1 cellular context compared by ENCODE assay signal in the genomic region with DNA sequence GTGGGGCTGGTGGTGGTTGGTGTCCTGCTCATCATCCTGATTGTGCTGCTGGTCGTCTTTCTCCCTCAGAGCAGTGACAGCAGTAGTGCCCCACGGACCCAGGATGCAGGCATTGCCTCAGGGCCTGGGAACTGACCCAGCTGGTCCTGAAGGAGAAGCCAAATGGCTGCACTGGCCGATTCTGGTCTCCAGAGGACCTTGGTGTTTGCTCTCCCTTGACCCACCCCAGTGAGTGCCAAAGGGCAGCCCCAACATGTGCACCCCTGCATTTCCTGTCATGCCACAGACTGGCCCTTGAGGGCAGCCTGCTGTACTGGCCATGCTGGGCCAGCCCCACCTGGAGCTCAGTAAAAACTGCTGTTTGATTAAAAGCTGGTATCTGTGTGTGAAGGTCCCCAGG.
TF ChIP-seq lines count a peak whose summit lies in the region.

No MANE protein-coding gene starts in this region.

TF ChIP-seq in HepG2, 621 proteins besides CTCF, POLR2A, EP300 and RAD21 (continued from another document and continues in another):
- TF ChIP-seq, protein P1, sequence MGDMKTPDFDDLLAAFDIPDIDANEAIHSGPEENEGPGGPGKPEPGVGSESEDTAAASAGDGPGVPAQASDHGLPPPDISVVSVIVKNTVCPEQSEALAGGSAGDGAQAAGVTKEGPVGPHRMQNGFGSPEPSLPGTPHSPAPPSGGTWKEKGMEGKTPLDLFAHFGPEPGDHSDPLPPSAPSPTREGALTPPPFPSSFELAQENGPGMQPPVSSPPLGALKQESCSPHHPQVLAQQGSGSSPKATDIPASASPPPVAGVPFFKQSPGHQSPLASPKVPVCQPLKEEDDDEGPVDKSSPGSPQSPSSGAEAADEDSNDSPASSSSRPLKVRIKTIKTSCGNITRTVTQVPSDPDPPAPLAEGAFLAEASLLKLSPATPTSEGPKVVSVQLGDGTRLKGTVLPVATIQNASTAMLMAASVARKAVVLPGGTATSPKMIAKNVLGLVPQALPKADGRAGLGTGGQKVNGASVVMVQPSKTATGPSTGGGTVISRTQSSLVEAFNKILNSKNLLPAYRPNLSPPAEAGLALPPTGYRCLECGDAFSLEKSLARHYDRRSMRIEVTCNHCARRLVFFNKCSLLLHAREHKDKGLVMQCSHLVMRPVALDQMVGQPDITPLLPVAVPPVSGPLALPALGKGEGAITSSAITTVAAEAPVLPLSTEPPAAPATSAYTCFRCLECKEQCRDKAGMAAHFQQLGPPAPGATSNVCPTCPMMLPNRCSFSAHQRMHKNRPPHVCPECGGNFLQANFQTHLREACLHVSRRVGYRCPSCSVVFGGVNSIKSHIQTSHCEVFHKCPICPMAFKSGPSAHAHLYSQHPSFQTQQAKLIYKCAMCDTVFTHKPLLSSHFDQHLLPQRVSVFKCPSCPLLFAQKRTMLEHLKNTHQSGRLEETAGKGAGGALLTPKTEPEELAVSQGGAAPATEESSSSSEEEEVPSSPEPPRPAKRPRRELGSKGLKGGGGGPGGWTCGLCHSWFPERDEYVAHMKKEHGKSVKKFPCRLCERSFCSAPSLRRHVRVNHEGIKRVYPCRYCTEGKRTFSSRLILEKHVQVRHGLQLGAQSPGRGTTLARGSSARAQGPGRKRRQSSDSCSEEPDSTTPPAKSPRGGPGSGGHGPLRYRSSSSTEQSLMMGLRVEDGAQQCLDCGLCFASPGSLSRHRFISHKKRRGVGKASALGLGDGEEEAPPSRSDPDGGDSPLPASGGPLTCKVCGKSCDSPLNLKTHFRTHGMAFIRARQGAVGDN (CRISPR knock-in tag; IDR thresholded peaks at IDR 0.05) = peak; percentile 81
- TF ChIP-seq CREM (IDR thresholded peaks at IDR 0.05) (no peak), CREM (CRISPR knock-in tag; IDR thresholded peaks at IDR 0.05) (no peak), BCL6 (CRISPR knock-in tag; IDR thresholded peaks at IDR 0.05) (no peak), NFAT5 (CRISPR knock-in tag; IDR thresholded peaks at IDR 0.05) (no peak), SP1 (IDR thresholded peaks at IDR 0.05) (no peak), SP1 (CRISPR knock-in tag; IDR thresholded peaks at IDR 0.05) (no peak), ZNF570 (CRISPR knock-in tag; IDR thresholded peaks at IDR 0.05; ENCODE audit: borderline replicate concordance) (no peak), KLF6 (CRISPR knock-in tag; IDR thresholded peaks at IDR 0.05) (no peak), ZNF292 (CRISPR knock-in tag; IDR thresholded peaks at IDR 0.05; ENCODE audit: borderline replicate concordance, low read depth) (peak; percentile 55; the same call in 1 of the 2 replicates), ZNF530 (CRISPR knock-in tag; IDR thresholded peaks at IDR 0.05; ENCODE audit: low read depth) (no peak), HMGA1 (CRISPR knock-in tag; conservative IDR thresholded peaks at IDR 0.05) (no peak), RXRA (CRISPR knock-in tag; IDR thresholded peaks at IDR 0.05) (peak; percentile 82), CBX5 (CRISPR knock-in tag; IDR thresholded peaks at IDR 0.05; ENCODE audit: borderline replicate concordance) (no peak), FOXJ3 (CRISPR knock-in tag; IDR thresholded peaks at IDR 0.05; ENCODE audit: borderline replicate concordance) (no peak), RELA (CRISPR knock-in tag; IDR thresholded peaks at IDR 0.05) (no peak), ZNF749 (CRISPR knock-in tag; IDR thresholded peaks at IDR 0.05; ENCODE audit: borderline replicate concordance) (no peak), HDAC1 (CRISPR knock-in tag; IDR thresholded peaks at IDR 0.05) (no peak), ZSCAN12 (CRISPR knock-in tag; IDR thresholded peaks at IDR 0.05) (no peak), ZNF513 (CRISPR knock-in tag; conservative IDR thresholded peaks at IDR 0.05) (no peak), SAP130 (CRISPR knock-in tag; IDR thresholded peaks at IDR 0.05; ENCODE audit: low read depth) (peak; percentile 70), BRD4 (CRISPR knock-in tag; IDR thresholded peaks at IDR 0.05) (peak; percentile 65), TBX3 (IDR thresholded peaks at IDR 0.05; ENCODE audit: borderline replicate concordance) (no peak), MYC (CRISPR knock-in tag; IDR thresholded peaks at IDR 0.05; ENCODE audit: borderline replicate concordance) (peak; percentile 69; the same call in 1 of the 2 replicates), ZNF550 (CRISPR knock-in tag; IDR thresholded peaks at IDR 0.05; ENCODE audit: borderline replicate concordance) (no peak), ZFP36 (IDR thresholded peaks at IDR 0.05; ENCODE audit: borderline replicate concordance, low read depth, low read length, partially characterized antibody) (no peak), PHF21A (CRISPR knock-in tag; IDR thresholded peaks at IDR 0.05) (0 out of 2 replicates have a peak, but pooled peaks have one; percentile 22), HNF4A (CRISPR knock-in tag; IDR thresholded peaks at IDR 0.05) (peak; percentile 85), SRY (CRISPR knock-in tag; IDR thresholded peaks at IDR 0.05) (no peak), JUNB (CRISPR knock-in tag; IDR thresholded peaks at IDR 0.05; ENCODE audit: borderline replicate concordance) (no peak), ARNT (IDR thresholded peaks at IDR 0.05) (no peak), ZNF746 (CRISPR knock-in tag; IDR thresholded peaks at IDR 0.05) (no peak), SKIL (CRISPR knock-in tag; IDR thresholded peaks at IDR 0.05; ENCODE audit: borderline replicate concordance) (peak; percentile 40; the same call in 1 of the 2 replicates), NFE2L1 (CRISPR knock-in tag; IDR thresholded peaks at IDR 0.05; ENCODE audit: borderline replicate concordance) (0 out of 2 replicates have a peak, but pooled peaks have one; percentile 26), ZNF205 (CRISPR knock-in tag; IDR thresholded peaks at IDR 0.05) (no peak), NR0B2 (CRISPR knock-in tag; IDR thresholded peaks at IDR 0.05) (no peak), KAT8 (CRISPR knock-in tag; IDR thresholded peaks at IDR 0.05) (0 out of 2 replicates have a peak, but pooled peaks have one; percentile 13), SMYD3 (CRISPR knock-in tag; IDR thresholded peaks at IDR 0.05) (no peak), ZNF431 (CRISPR knock-in tag; IDR thresholded peaks at IDR 0.05; ENCODE audit: borderline replicate concordance, low read depth) (no peak), TCF7 (IDR thresholded peaks at IDR 0.05; ENCODE audit: low read depth) (no peak), DRAP1 (CRISPR knock-in tag; IDR thresholded peaks at IDR 0.05) (no peak), WIZ (CRISPR knock-in tag; IDR thresholded peaks at IDR 0.05) (no peak), CENPX (CRISPR knock-in tag; IDR thresholded peaks at IDR 0.05) (no peak), ZFP37 (CRISPR knock-in tag; IDR thresholded peaks at IDR 0.05; ENCODE audit: borderline replicate concordance) (no peak), SRSF9 (IDR thresholded peaks at IDR 0.05; ENCODE audit: borderline replicate concordance, insufficient read depth, low read depth, low read length, poor library complexity, severe bottlenecking) (no peak)
- TF ChIP-seq, protein P2, sequence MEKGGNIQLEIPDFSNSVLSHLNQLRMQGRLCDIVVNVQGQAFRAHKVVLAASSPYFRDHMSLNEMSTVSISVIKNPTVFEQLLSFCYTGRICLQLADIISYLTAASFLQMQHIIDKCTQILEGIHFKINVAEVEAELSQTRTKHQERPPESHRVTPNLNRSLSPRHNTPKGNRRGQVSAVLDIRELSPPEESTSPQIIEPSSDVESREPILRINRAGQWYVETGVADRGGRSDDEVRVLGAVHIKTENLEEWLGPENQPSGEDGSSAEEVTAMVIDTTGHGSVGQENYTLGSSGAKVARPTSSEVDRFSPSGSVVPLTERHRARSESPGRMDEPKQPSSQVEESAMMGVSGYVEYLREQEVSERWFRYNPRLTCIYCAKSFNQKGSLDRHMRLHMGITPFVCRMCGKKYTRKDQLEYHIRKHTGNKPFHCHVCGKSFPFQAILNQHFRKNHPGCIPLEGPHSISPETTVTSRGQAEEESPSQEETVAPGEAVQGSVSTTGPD (CRISPR knock-in tag; IDR thresholded peaks at IDR 0.05) = 0 out of 2 replicates have a peak, but pooled peaks have one; percentile 49
- TF ChIP-seq, protein P3, sequence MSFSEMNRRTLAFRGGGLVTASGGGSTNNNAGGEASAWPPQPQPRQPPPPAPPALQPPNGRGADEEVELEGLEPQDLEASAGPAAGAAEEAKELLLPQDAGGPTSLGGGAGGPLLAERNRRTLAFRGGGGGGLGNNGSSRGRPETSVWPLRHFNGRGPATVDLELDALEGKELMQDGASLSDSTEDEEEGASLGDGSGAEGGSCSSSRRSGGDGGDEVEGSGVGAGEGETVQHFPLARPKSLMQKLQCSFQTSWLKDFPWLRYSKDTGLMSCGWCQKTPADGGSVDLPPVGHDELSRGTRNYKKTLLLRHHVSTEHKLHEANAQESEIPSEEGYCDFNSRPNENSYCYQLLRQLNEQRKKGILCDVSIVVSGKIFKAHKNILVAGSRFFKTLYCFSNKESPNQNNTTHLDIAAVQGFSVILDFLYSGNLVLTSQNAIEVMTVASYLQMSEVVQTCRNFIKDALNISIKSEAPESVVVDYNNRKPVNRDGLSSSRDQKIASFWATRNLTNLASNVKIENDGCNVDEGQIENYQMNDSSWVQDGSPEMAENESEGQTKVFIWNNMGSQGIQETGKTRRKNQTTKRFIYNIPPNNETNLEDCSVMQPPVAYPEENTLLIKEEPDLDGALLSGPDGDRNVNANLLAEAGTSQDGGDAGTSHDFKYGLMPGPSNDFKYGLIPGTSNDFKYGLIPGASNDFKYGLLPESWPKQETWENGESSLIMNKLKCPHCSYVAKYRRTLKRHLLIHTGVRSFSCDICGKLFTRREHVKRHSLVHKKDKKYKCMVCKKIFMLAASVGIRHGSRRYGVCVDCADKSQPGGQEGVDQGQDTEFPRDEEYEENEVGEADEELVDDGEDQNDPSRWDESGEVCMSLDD (CRISPR knock-in tag; IDR thresholded peaks at IDR 0.05; ENCODE audit: borderline replicate concordance) = peak; percentile 56; the same call in 1 of the 2 replicates
